ENCODE assay signal across 25 cellular contexts in genomic region chr11:1089738-1090599, GRCh38. TPM values are rescaled to one million over a fixed set of nuclear protein-coding genes. Genes with fewer than 3 reads are reported as not detected.
DNase-seq lines count a peak whose midpoint lies in the region; ATAC-seq and TF ChIP-seq lines count a peak whose summit lies in the region.
"Had no signal": no experiment of that assay in that cellular context is flagged by ENCODE, and none has a peak within 500 bp of the region (broad histone marks: within the 10 kb centered on the region; RNA-seq: fewer than 3 reads in every experiment).

No MANE protein-coding gene starts in this region.

- no peak overlapping the region for H3K18ac ChIP-seq in mesendoderm (ENCODE audit: low read length)

- TF ChIP-seq CTCF in heart left ventricle (IDR thresholded peaks at IDR 0.05) (no peak), left ventricle myocardium inferior (IDR thresholded peaks at IDR 0.05; ENCODE audit: borderline replicate concordance) (no peak), lower lobe of right lung (IDR thresholded peaks at IDR 0.05) (no peak)

- no peak overlapping the region for H3K9ac ChIP-seq in mesendoderm (ENCODE audit: low read length)
- H3K9ac ChIP-seq: KMS-11 had no signal

- H3K79me1 ChIP-seq in mesendoderm (ENCODE audit: low read length): no peaks in the 10 kb centered on the region

- H3K27me3 ChIP-seq in heart left ventricle (no peaks in the 10 kb centered on the region), left ventricle myocardium inferior (ENCODE audit: low read depth) (peaks cover 9% of the 10 kb centered on the region), lower lobe of right lung (ENCODE audit: low read depth) (no peaks in the 10 kb centered on the region), aorta (ENCODE audit: control insufficient read depth in 1 of 2, insufficient read depth in 2 of 2, low read length in 1 of 2) (no peaks in the 10 kb centered on the region), mesendoderm (ENCODE audit: insufficient read depth, low read length, poor library complexity) (no peaks in the 10 kb centered on the region)
- H3K27me3 ChIP-seq: SJSA1 had no signal

- H2BK5ac ChIP-seq in mesendoderm (ENCODE audit: low read length): no peak overlapping the region

- no peaks in the 10 kb centered on the region for H3K79me2 ChIP-seq in mesendoderm (ENCODE audit: control insufficient read depth, insufficient read depth, low read length)

- no peak overlapping the region for H3K4me2 ChIP-seq in mesendoderm (ENCODE audit: low read length)
- H3K4me2 ChIP-seq: KMS-11 had no signal

- ATAC-seq in heart left ventricle (no peak), lower lobe of right lung (no peak), aorta (ENCODE audit: low FRiP score) (no peak)
- ATAC-seq: PC-3 had no signal

- H2AK5ac ChIP-seq in mesendoderm (ENCODE audit: low read length): no peak overlapping the region

- H3K4me1 ChIP-seq in heart left ventricle (no peaks in the 10 kb centered on the region), left ventricle myocardium inferior (no peaks in the 10 kb centered on the region), lower lobe of right lung (no peaks in the 10 kb centered on the region), aorta (ENCODE audit: control insufficient read depth in 1 of 2, insufficient read depth in 2 of 2, low read length in 2 of 2) (no peaks in the 10 kb centered on the region), mesendoderm (ENCODE audit: control insufficient read depth, low read depth, low read length) (no peaks in the 10 kb centered on the region)
- H3K4me1 ChIP-seq: SJSA1 had no signal

- H3K36me3 ChIP-seq in heart left ventricle (no peaks in the 10 kb centered on the region), left ventricle myocardium inferior (no peaks in the 10 kb centered on the region), lower lobe of right lung (no peaks in the 10 kb centered on the region), aorta (ENCODE audit: control insufficient read depth in 1 of 2, insufficient read depth in 2 of 2, low read length in 1 of 2) (no peaks in the 10 kb centered on the region), mesendoderm (ENCODE audit: control insufficient read depth, insufficient read depth, low read length) (no peaks in the 10 kb centered on the region)
- H3K36me3 ChIP-seq: SJSA1 had no signal

- 89 to 91% (median 90%) methylated on average over 21 to 31 of the region's 31 CpGs for WGBS in heart left ventricle, 4 donors
- WGBS in aorta, 2 donors: 87 to 88% methylated on average over 31 of the region's 31 CpGs
- no CpG with 5 or more reads among the region's 31 CpGs for WGBS in mesendoderm (ENCODE audit: extremely low coverage, insufficient coverage, low lambda C conversion rate)

- DNase-seq in heart left ventricle: peak in 3 of 5 donors; percentile 20 to 33 (median 21)
- no peak for DNase-seq in cardiac septum (ENCODE audit: low spot score)
- peak; percentile 8 for DNase-seq in left ventricle myocardium inferior
- DNase-seq in lower lobe of right lung: peak; percentile 24
- DNase-seq in aorta: peak; percentile 37 to 72
- no peak for DNase-seq in mesendoderm
- DNase-seq in NCI-H1930 (lab: John Stamatoyannopoulos, UW): no peak
- DNase-seq: 8988T, ACHN, Calu3, DMS79 treated with DMSO at 0.1 percent for 48 hours, GF-D8, NCI-H1092, NCI-H1417 treated with DMSO at 0.1 percent for 48 hours, NCI-H1694 treated with DMSO at 0.1 percent for 48 hours, NCI-H2081 treated with DMSO at 0.1 percent for 48 hours, NCI-H2171 treated with DMSO at 0.1 percent for 48 hours, NCI-H345, NCI-H510A treated with DMSO at 0.1 percent for 48 hours, NCI-H748 treated with DMSO at 0.1 percent for 48 hours, PC-3 had no signal

- no peak overlapping the region for H3K4ac ChIP-seq in mesendoderm (ENCODE audit: low read depth, low read length)

- no peak overlapping the region for H4K8ac ChIP-seq in mesendoderm (ENCODE audit: low read depth, low read length)

- H2BK15ac ChIP-seq in mesendoderm (replicated peaks; ENCODE audit: low read depth): no peak overlapping the region

- no peak overlapping the region for H3K23ac ChIP-seq in mesendoderm (ENCODE audit: low read length)

- no peak overlapping the region for H3K27ac ChIP-seq in heart left ventricle
- H3K27ac ChIP-seq in left ventricle myocardium inferior (replicated peaks): no peak overlapping the region
- no peak overlapping the region for H3K27ac ChIP-seq in lower lobe of right lung
- no peak overlapping the region for H3K27ac ChIP-seq in aorta (ENCODE audit: low read depth in 1 of 2, low read length in 2 of 2)
- H3K27ac ChIP-seq in mesendoderm (ENCODE audit: low read depth, low read length): no peak overlapping the region
- H3K27ac ChIP-seq: KMS-11, SJSA1 had no signal

- H2BK120ac ChIP-seq in mesendoderm (ENCODE audit: low read depth, low read length): no peak overlapping the region

- intact Hi-C loops in heart left ventricle (cut with DNase I) (no loop called here), cardiac septum (cut with DNase I) (no loop called here), left ventricle myocardium inferior (cut with micrococcal nuclease) (no loop called here), lower lobe of right lung (cut with DNase I) (no loop called here), aorta (cut with DNase I) (no loop called here)

- H3K56ac ChIP-seq in mesendoderm (ENCODE audit: low read length): no peak overlapping the region

- H3K4me3 ChIP-seq in heart left ventricle (no peak overlapping the region), left ventricle myocardium inferior (no peak overlapping the region), lower lobe of right lung (no peak overlapping the region), aorta (ENCODE audit: low read length in 2 of 2) (no peak overlapping the region), mesendoderm (ENCODE audit: low read length) (no peak overlapping the region)
- H3K4me3 ChIP-seq: SJSA1 had no signal

- no peak for TF ChIP-seq POLR2A in heart left ventricle (IDR thresholded peaks at IDR 0.05)

- no peak overlapping the region for H4K5ac ChIP-seq in mesendoderm (ENCODE audit: low read length)

- H3K9me3 ChIP-seq in heart left ventricle: no peaks in the 10 kb centered on the region
- no peaks in the 10 kb centered on the region for H3K9me3 ChIP-seq in left ventricle myocardium inferior (replicated peaks)
- no peaks in the 10 kb centered on the region for H3K9me3 ChIP-seq in lower lobe of right lung
- H3K9me3 ChIP-seq in aorta (ENCODE audit: control insufficient read depth, low read length): no peaks in the 10 kb centered on the region
- H3K9me3 ChIP-seq: SJSA1 had no signal

RNA-seq across cellular contexts. Expression of gene MUC2, which starts 15.3 kb away (rescaled TPM):
- total RNA-seq in heart left ventricle (under 1 TPM in 1 of 9 donors, not detected in 8; 0.07 TPM), cardiac septum (0.03 TPM), left ventricle myocardium inferior (0.03 TPM), lower lobe of right lung (not detected), aorta (under 1 TPM; 0.06 to 0.10 TPM)
- polyA plus RNA-seq in heart left ventricle (under 1 TPM in 1 of 2 donors, not detected in 1; 0.01 TPM), aorta (10 to 100 TPM in 1 of 2 donors, under 1 TPM in 1; 0.08 to 11.8 TPM)
- not detected for polyA plus RNA-seq in mesendoderm (2013, experiment 1 of 2)
- under 0.01 TPM for polyA plus RNA-seq in mesendoderm (2013, experiment 2 of 2)
- total RNA-seq: Calu3, SJSA1 had no signal
- polyA plus RNA-seq: BJ, IgD-negative memory B cell had no signal

RNA-seq across cellular contexts. Expression of gene MUC6, which starts 53.5 kb away (rescaled TPM):
- not detected for total RNA-seq in heart left ventricle
- polyA plus RNA-seq in heart left ventricle: under 1 TPM; 0.04 to 0.06 TPM
- not detected for total RNA-seq in cardiac septum
- total RNA-seq in left ventricle myocardium inferior: not detected
- 0.09 TPM for total RNA-seq in lower lobe of right lung
- not detected for total RNA-seq in aorta
- under 1 TPM; under 0.01 to 0.49 TPM for polyA plus RNA-seq in aorta
- polyA plus RNA-seq in mesendoderm (2013, experiment 1 of 2): not detected
- polyA plus RNA-seq in mesendoderm (2013, experiment 2 of 2): not detected
- total RNA-seq: SJSA1 had no signal
- polyA plus RNA-seq: BJ, IgD-negative memory B cell had no signal

Comparison
In these comparisons a context has a peak if more than half of its experiments do, and no peak if none do; other contexts are left out.
1. DNase-seq: peak in heart left ventricle (3 of 5), left ventricle myocardium inferior (single experiment), lower lobe of right lung (single experiment) and aorta (2 of 2); none in cardiac septum (single experiment), mesendoderm (single experiment) and NCI-H1930 (0 of 2).